ENCODE assay signal across 8 cellular contexts in the genomic region with DNA sequence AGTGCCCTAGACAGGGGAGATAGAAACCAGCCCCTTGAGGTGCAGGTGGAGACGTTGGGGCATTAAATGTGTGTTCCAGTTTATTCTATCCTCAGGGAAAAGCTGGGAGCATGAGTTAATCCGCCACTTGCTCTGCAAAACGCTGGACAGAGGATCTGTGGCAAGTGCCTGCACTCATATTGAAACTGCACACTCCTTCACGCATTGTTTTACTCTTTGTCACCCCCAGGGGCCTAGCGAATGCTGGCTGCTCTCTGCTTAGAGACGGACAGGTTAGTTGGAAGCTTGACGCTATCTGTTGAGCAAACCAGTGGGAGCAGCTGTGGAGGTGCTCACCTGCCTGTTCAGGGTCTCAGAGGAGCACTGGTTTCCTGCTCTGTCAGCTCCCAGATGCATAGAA. TPM values are rescaled to one million over a fixed set of nuclear protein-coding genes. Genes with fewer than 3 reads are reported as not detected.
DNase-seq lines count a peak whose midpoint lies in the region; ATAC-seq, FAIRE-seq and TF ChIP-seq lines count a peak whose summit lies in the region.
"Not testable (repeated sequence)": the region's sequence is repeated elsewhere in the genome, so short reads cannot be mapped to it uniquely, and the experiment has no call there.

No MANE protein-coding gene starts in this region.

- H4K20me1 ChIP-seq in GM23338 (replicated peaks; ENCODE audit: insufficient read depth), result not testable (repeated sequence)

- DNase-seq in DMS153 (lab: John Stamatoyannopoulos, UW), result peak; percentile 23
- peak; percentile 56 for DNase-seq in GM12891 (ENCODE audit: insufficient read length, low spot score)
- not testable (repeated sequence) for DNase-seq in GM23338 (ENCODE audit: low spot score)
- DNase-seq in NCI-H2196 (lab: John Stamatoyannopoulos, UW; ENCODE audit: unreplicated experiment), result peak; percentile 21
- DNase-seq in activated CD4-positive, alpha-beta T cell treated with anti-CD3 and anti-CD28 coated beads, Interleukin-2, amount 10 ng/mL, durations not matched to agents 24 days and 14 days, result peak; percentile 50
- peak; percentile 46 for DNase-seq in myocyte (ENCODE audit: low read depth)

- intact Hi-C loops in activated CD4-positive, alpha-beta T cell treated with anti-CD3 and anti-CD28 coated beads, Interleukin-2, amount 10 ng/mL, durations not matched to agents 24 days and 14 days (cut with micrococcal nuclease), result not testable (repeated sequence)

- H3K36me3 Mint-ChIP-seq in GM23338 (ENCODE audit: low read depth), result peaks cover 27% of the 10 kb centered on the region
- peaks cover 38% of the 10 kb centered on the region for H3K36me3 Mint-ChIP-seq in activated CD4-positive, alpha-beta T cell treated with anti-CD3 and anti-CD28 coated beads, Interleukin-2, amount 10 ng/mL, durations not matched to agents 24 days and 14 days (ENCODE audit: low read depth)

- FAIRE-seq in GM12891 (lab: Jason Lieb, UNC), result peak; percentile 90

- not testable (repeated sequence) for H3K79me2 ChIP-seq in GM23338 (replicated peaks; ENCODE audit: insufficient read depth)

- H3K27ac Mint-ChIP-seq in GM23338; activated CD4-positive, alpha-beta T cell treated with anti-CD3 and anti-CD28 coated beads, Interleukin-2, amount 10 ng/mL, durations not matched to agents 24 days and 14 days: not testable (repeated sequence)

- H3K4me1 Mint-ChIP-seq in GM23338, result peaks cover 15% of the 10 kb centered on the region
- not testable (repeated sequence) for H3K4me1 Mint-ChIP-seq in activated CD4-positive, alpha-beta T cell treated with anti-CD3 and anti-CD28 coated beads, Interleukin-2, amount 10 ng/mL, durations not matched to agents 24 days and 14 days

- TF ChIP-seq CTCF in GM23338 (conservative IDR thresholded peaks at IDR 0.05; ENCODE audit: low read depth in 2 of 2), result not testable (repeated sequence)

- H3K9me3 Mint-ChIP-seq in GM23338, result peaks cover 11% of the 10 kb centered on the region
- H3K9me3 Mint-ChIP-seq in activated CD4-positive, alpha-beta T cell treated with anti-CD3 and anti-CD28 coated beads, Interleukin-2, amount 10 ng/mL, durations not matched to agents 24 days and 14 days, result not testable (repeated sequence)

- H3K4me1 ChIP-seq in GM23338 (ENCODE audit: insufficient read depth), result not testable (repeated sequence)

- peak; percentile 87 for ATAC-seq in GM19395 (IDR thresholded peaks at IDR 0.05; ENCODE audit: unreplicated experiment)
- peak; percentile 15; the same call in 2 of the 3 replicates for ATAC-seq in GM23338
- peak; percentile 86 for ATAC-seq in HG03354 (IDR thresholded peaks at IDR 0.05; ENCODE audit: poor library complexity, severe bottlenecking, unreplicated experiment)

- H3K27ac ChIP-seq in GM23338 (ENCODE audit: low read depth), result not testable (repeated sequence)

- TF ChIP-seq POLR2A in GM12891 (IDR thresholded peaks at IDR 0.05; ENCODE audit: low read depth, low read length), result not testable (repeated sequence)

- not testable (repeated sequence) for H3K27me3 ChIP-seq in GM23338 (ENCODE audit: insufficient read depth)

- H3K4me2 ChIP-seq in GM23338, result not testable (repeated sequence)

- not testable (repeated sequence) for H3K9me2 ChIP-seq in GM23338 (ENCODE audit: insufficient read depth)

- not testable (repeated sequence) for H3K4me3 Mint-ChIP-seq in GM23338; activated CD4-positive, alpha-beta T cell treated with anti-CD3 and anti-CD28 coated beads, Interleukin-2, amount 10 ng/mL, durations not matched to agents 24 days and 14 days

- not testable (repeated sequence) for H2AFZ ChIP-seq in GM23338

- peaks cover 18% of the 10 kb centered on the region for H3K27me3 Mint-ChIP-seq in GM23338 (ENCODE audit: insufficient read depth, low read depth, poor library complexity)
- not testable (repeated sequence) for H3K27me3 Mint-ChIP-seq in activated CD4-positive, alpha-beta T cell treated with anti-CD3 and anti-CD28 coated beads, Interleukin-2, amount 10 ng/mL, durations not matched to agents 24 days and 14 days

- not testable (repeated sequence) for H3F3A ChIP-seq in GM23338 (replicated peaks; ENCODE audit: low read depth)

- H3K36me3 ChIP-seq in GM23338 (ENCODE audit: insufficient read depth), result not testable (repeated sequence)

- H3K4me3 ChIP-seq in GM23338, result not testable (repeated sequence)

RNA-seq across cellular contexts. Expression of a gene that starts 13.9 kb away (rescaled TPM):
- polyA plus RNA-seq in GM12891 (2012; ENCODE audit: low read depth, missing spikeins), result 31.3 TPM
- total RNA-seq in GM23338 (2014; rRNA removed; shearing (Covaris generic)), result 4.4 and 6.5 TPM in 2 replicates
- 3.8 and 4.2 TPM in 2 replicates for polyA plus RNA-seq in GM23338 (2016; fragmentation: Nextera tagmentation; extraction: Ambion mirVana)
- total RNA-seq in activated CD4-positive, alpha-beta T cell treated with anti-CD3 and anti-CD28 coated beads, Interleukin-2, amount 10 ng/mL, durations not matched to agents 24 days and 14 days, result 22.7 and 23.4 TPM in 2 replicates
- 31.7 and 37.4 TPM in 2 replicates for total RNA-seq in myocyte
- 14.8 TPM for polyA plus RNA-seq in myocyte (2012)

RNA-seq across cellular contexts. Expression of a gene that starts 53.2 kb away (rescaled TPM):
- 17.9 TPM for polyA plus RNA-seq in GM12891 (2012; ENCODE audit: low read depth, missing spikeins)
- 0.31 TPM in 1 of 2 replicates, not detected in the other for total RNA-seq in GM23338 (2014; rRNA removed; shearing (Covaris generic))
- polyA plus RNA-seq in GM23338 (2016; fragmentation: Nextera tagmentation; extraction: Ambion mirVana), result 0.48 and 0.64 TPM in 2 replicates
- total RNA-seq in activated CD4-positive, alpha-beta T cell treated with anti-CD3 and anti-CD28 coated beads, Interleukin-2, amount 10 ng/mL, durations not matched to agents 24 days and 14 days, result 1.2 and 1.7 TPM in 2 replicates
- 12.6 and 20.9 TPM in 2 replicates for total RNA-seq in myocyte
- 36.8 TPM for polyA plus RNA-seq in myocyte (2012)

Comparison
In these comparisons a context has a peak if more than half of its experiments do, and no peak if none do; other contexts are left out.
1. ATAC-seq: peak in every context shown above with its lines; median percentile 87 in GM19395; 86 in HG03354; 15 in GM23338.